1 cellular context compared by ENCODE assay signal in the genomic region with DNA sequence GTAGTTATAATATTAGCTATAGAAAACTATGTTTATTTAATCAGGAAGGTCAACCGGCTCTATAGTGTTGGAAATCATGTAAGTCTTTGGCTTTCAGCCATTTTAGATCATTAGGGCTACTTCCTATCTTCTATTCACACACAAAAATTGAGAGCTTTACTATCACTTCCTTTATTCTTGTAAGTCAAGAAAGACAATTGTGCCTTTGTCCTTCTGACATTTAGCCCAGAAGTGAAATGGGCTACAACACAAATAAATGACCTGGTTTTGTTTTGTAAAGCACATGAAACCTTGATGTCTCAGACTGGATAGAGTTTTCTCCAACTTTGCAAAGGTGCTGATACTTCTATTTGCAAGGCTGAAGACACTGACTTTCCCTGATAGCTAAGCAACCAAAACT.
TF ChIP-seq lines count a peak whose summit lies in the region.

No MANE protein-coding gene starts in this region.

TF ChIP-seq in IMR-90, 13 proteins besides CTCF, POLR2A, EP300 and RAD21 (continued from another document):
- no peak for TF ChIP-seq RCOR1 (IDR thresholded peaks at IDR 0.05; ENCODE audit: insufficient replicate concordance, low read length)
- TF ChIP-seq, protein P1, sequence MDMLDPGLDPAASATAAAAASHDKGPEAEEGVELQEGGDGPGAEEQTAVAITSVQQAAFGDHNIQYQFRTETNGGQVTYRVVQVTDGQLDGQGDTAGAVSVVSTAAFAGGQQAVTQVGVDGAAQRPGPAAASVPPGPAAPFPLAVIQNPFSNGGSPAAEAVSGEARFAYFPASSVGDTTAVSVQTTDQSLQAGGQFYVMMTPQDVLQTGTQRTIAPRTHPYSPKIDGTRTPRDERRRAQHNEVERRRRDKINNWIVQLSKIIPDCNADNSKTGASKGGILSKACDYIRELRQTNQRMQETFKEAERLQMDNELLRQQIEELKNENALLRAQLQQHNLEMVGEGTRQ (IDR thresholded peaks at IDR 0.05; ENCODE audit: low read depth, low read length), result no peak
- no peak for TF ChIP-seq RFX5 (IDR thresholded peaks at IDR 0.05; ENCODE audit: low read depth, low read length)
- TF ChIP-seq MXI1 (IDR thresholded peaks at IDR 0.05; ENCODE audit: borderline replicate concordance, low read depth, low read length), result no peak
- TF ChIP-seq, protein P2, sequence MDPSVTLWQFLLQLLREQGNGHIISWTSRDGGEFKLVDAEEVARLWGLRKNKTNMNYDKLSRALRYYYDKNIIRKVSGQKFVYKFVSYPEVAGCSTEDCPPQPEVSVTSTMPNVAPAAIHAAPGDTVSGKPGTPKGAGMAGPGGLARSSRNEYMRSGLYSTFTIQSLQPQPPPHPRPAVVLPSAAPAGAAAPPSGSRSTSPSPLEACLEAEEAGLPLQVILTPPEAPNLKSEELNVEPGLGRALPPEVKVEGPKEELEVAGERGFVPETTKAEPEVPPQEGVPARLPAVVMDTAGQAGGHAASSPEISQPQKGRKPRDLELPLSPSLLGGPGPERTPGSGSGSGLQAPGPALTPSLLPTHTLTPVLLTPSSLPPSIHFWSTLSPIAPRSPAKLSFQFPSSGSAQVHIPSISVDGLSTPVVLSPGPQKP (IDR thresholded peaks at IDR 0.05; ENCODE audit: borderline replicate concordance, low read depth, low read length), result no peak
- TF ChIP-seq MAZ (IDR thresholded peaks at IDR 0.05; ENCODE audit: borderline replicate concordance, low read depth, low read length), result no peak
